ENCODE assay signal across 29 cellular contexts in genomic region chr2:206478340-206478739, GRCh38. TPM values are rescaled to one million over a fixed set of nuclear protein-coding genes. Genes with fewer than 3 reads are reported as not detected.
DNase-seq lines count a peak whose midpoint lies in the region; ATAC-seq, FAIRE-seq and TF ChIP-seq lines count a peak whose summit lies in the region.
"Had no signal": no experiment of that assay in that cellular context is flagged by ENCODE, and none has a peak within 500 bp of the region (broad histone marks: within the 10 kb centered on the region; RNA-seq: fewer than 3 reads in every experiment).

No MANE protein-coding gene starts in this region.

- H3K36me3 ChIP-seq in HepG2 (replicated peaks in 1 of 2; ENCODE audit: control insufficient read depth in 1 of 2, insufficient read depth in 2 of 2, low read length in 2 of 2) (no peaks in the 10 kb centered on the region), right lobe of liver (no peaks in the 10 kb centered on the region), neural cell (ENCODE audit: insufficient read depth, low read length) (peaks cover 8% of the 10 kb centered on the region), skeletal muscle satellite cell (ENCODE audit: insufficient read depth, low read length) (no peaks in the 10 kb centered on the region)
- H3K36me3 ChIP-seq: BE2C, BLaER1 had no signal

- H3K4me1 ChIP-seq in HepG2 (ENCODE audit: insufficient read depth, low read length) = no peaks in the 10 kb centered on the region
- no peaks in the 10 kb centered on the region for H3K4me1 ChIP-seq in right lobe of liver
- H3K4me1 ChIP-seq in skeletal muscle satellite cell (ENCODE audit: control insufficient read depth, insufficient read depth, low read length) = peaks cover 40% of the 10 kb centered on the region
- H3K4me1 ChIP-seq: BE2C, BLaER1 had no signal

- H3K27me3 ChIP-seq in HepG2 (ENCODE audit: control insufficient read depth in 1 of 2, insufficient read depth in 2 of 2, low read length in 2 of 2) = no peaks in the 10 kb centered on the region
- no peaks in the 10 kb centered on the region for H3K27me3 ChIP-seq in right lobe of liver
- no peaks in the 10 kb centered on the region for H3K27me3 ChIP-seq in neural cell (ENCODE audit: insufficient read depth, low read depth, low read length)
- no peaks in the 10 kb centered on the region for H3K27me3 ChIP-seq in skeletal muscle satellite cell (ENCODE audit: control insufficient read depth, insufficient read depth, low read length)
- H3K27me3 ChIP-seq: BE2C, BLaER1 had no signal

- H3K4me2 ChIP-seq in HepG2 (ENCODE audit: low read depth, low read length) (no peak overlapping the region), neural cell (ENCODE audit: low read length) (no peak overlapping the region), skeletal muscle satellite cell (ENCODE audit: low read length) (peak overlapping the region; percentile 26)
- H3K4me2 ChIP-seq: BLaER1 had no signal

- intact Hi-C loops in HepG2 (cut with micrococcal nuclease; ENCODE audit: unreplicated experiment) (no loop called here), right lobe of liver (cut with DNase I) (no loop called here)

- TF ChIP-seq RAD21 in HepG2 (CRISPR knock-in tag; IDR thresholded peaks at IDR 0.05) = no peak
- no peak for TF ChIP-seq RAD21 in neural cell (conservative IDR thresholded peaks at IDR 0.05)

- in situ Hi-C loops in HepG2 (cut with HindIII; ENCODE audit: extremely low pct_ligation_motif_present, low pct_unique_long_range_greater_than_20kb) = no loop called here

- no peak for TF ChIP-seq CTCF in HepG2 (CRISPR knock-in tag; IDR thresholded peaks at IDR 0.05)
- TF ChIP-seq CTCF in right lobe of liver (IDR thresholded peaks at IDR 0.05) = no peak
- TF ChIP-seq CTCF in neural cell (IDR thresholded peaks at IDR 0.05; ENCODE audit: poor library complexity, severe bottlenecking) = no peak

- POLR2A ChIA-PET in HepG2 (lab: Yijun Ruan, JAX) = no interaction called here

- DNase-seq in HepG2 (ENCODE audit: low spot score) (no peak), right lobe of liver (no peak), NCI-H69 (lab: John Stamatoyannopoulos, UW) (peak; percentile 37), NCI-H345 (lab: John Stamatoyannopoulos, UW) (no peak), NOMO-1 (lab: John Stamatoyannopoulos, UW; ENCODE audit: unreplicated experiment in 2 of 2) (no peak), HK-2 (ENCODE audit: unreplicated experiment) (no peak)
- DNase-seq: 8988T; ACHN; BE2C; C1 segment of cervical spinal cord; CD4-positive, alpha-beta memory T cell; CD4-positive, CD25-positive, alpha-beta regulatory T cell; CD8-positive, alpha-beta memory T cell; COR-L47; DMS 273 treated with DMSO at 0.1 percent for 48 hours; DMS153; DMS53; DMS79; DND-41; EL; GDM1 had no signal

- H3K27ac ChIP-seq in HepG2 (ENCODE audit: extremely low read length, insufficient read depth, low read length) (no peak overlapping the region), right lobe of liver (no peak overlapping the region), neural cell (ENCODE audit: low read length) (no peak overlapping the region)
- H3K27ac ChIP-seq: BLaER1 had no signal

- H3K9me3 ChIP-seq in HepG2 (ENCODE audit: low read length) (no peaks in the 10 kb centered on the region), right lobe of liver (no peaks in the 10 kb centered on the region), neural cell (ENCODE audit: low read length) (no peaks in the 10 kb centered on the region), skeletal muscle satellite cell (replicated peaks; ENCODE audit: low read length) (no peaks in the 10 kb centered on the region)
- H3K9me3 ChIP-seq: BE2C, BLaER1 had no signal

- no peaks in the 10 kb centered on the region for H3K79me2 ChIP-seq in HepG2 (ENCODE audit: insufficient read depth, low read length)
- no peaks in the 10 kb centered on the region for H3K79me2 ChIP-seq in neural cell (replicated peaks; ENCODE audit: insufficient read depth, low read length)

- no peaks in the 10 kb centered on the region for H3F3A ChIP-seq in neural cell (ENCODE audit: insufficient read depth, low read length, poor library complexity, severe bottlenecking)

- CTCF ChIA-PET in HepG2 (lab: Yijun Ruan, JAX; ENCODE audit: low intra/inter-chr PET ratio, low total read pairs) = no interaction called here

- ATAC-seq in HepG2 = no peak
- ATAC-seq in right lobe of liver = no peak
- ATAC-seq: GM12878 had no signal

- H4K20me1 ChIP-seq in HepG2 (ENCODE audit: insufficient read depth, low read length) = no peaks in the 10 kb centered on the region
- H4K20me1 ChIP-seq in neural cell (ENCODE audit: insufficient read depth) = no peaks in the 10 kb centered on the region
- H4K20me1 ChIP-seq: BLaER1 had no signal

- H2AFZ ChIP-seq in HepG2 (ENCODE audit: low read length) = no peak overlapping the region
- no peak overlapping the region for H2AFZ ChIP-seq in neural cell (ENCODE audit: low read depth, low read length)

- TF ChIP-seq POLR2A in HepG2 (IDR thresholded peaks at IDR 0.05; ENCODE audit: insufficient read depth in 1 of 2, low read depth in 2 of 2, low read length in 2 of 2) (no peak), right lobe of liver (IDR thresholded peaks at IDR 0.05) (no peak)

- WGBS in HepG2 (ENCODE audit: low lambda C conversion rate) = 12% methylated on average over 3 of the region's 3 CpGs
- 63% methylated on average over 3 of the region's 3 CpGs for WGBS in right lobe of liver (ENCODE audit: insufficient coverage, low coverage, low lambda C conversion rate, missing lambda C conversion rate)

- H3K9ac ChIP-seq in HepG2 (ENCODE audit: insufficient read depth, low read depth, low read length) (no peak overlapping the region), neural cell (ENCODE audit: low read length) (no peak overlapping the region), skeletal muscle satellite cell (ENCODE audit: low read depth, low read length) (no peak overlapping the region)
- H3K9ac ChIP-seq: BLaER1 had no signal

- no peak overlapping the region for H3K4me3 ChIP-seq in HepG2 (replicated peaks in 1 of 3; ENCODE audit: insufficient read depth in 1 of 3, low read depth in 2 of 3, low read length in 3 of 3)
- no peak overlapping the region for H3K4me3 ChIP-seq in right lobe of liver
- H3K4me3 ChIP-seq in neural cell (ENCODE audit: low read length) = no peak overlapping the region
- H3K4me3 ChIP-seq in skeletal muscle satellite cell (ENCODE audit: low read length) = no peak overlapping the region
- H3K4me3 ChIP-seq: BLaER1, GM12878 had no signal

- H3K9me2 ChIP-seq in neural cell (ENCODE audit: insufficient read depth, low read length) = no peaks in the 10 kb centered on the region

- no TSS peak for BruUV-seq in HepG2 (replicated peaks; lab: Mats Ljungman, UMichigan)

- FAIRE-seq in HepG2 (lab: Jason Lieb, UNC) = no peak
- FAIRE-seq: A204.1, GM12878, GM12892, GM18507 had no signal

- TF ChIP-seq EP300 in HepG2 (IDR thresholded peaks at IDR 0.05; ENCODE audit: low read depth in 2 of 2, low read length in 2 of 2) (no peak), HepG2 (CRISPR knock-in tag; IDR thresholded peaks at IDR 0.05; ENCODE audit: borderline replicate concordance) (no peak), neural cell (conservative IDR thresholded peaks at IDR 0.05; ENCODE audit: poor library complexity, severe bottlenecking) (peak; percentile 29)

TF ChIP-seq in HepG2, 621 proteins besides CTCF, POLR2A, EP300 and RAD21 (continues in another document):
- TF ChIP-seq ZFP82 (CRISPR knock-in tag; IDR thresholded peaks at IDR 0.05; ENCODE audit: borderline replicate concordance) = no peak

TF ChIP-seq in neural cell, 6 proteins besides CTCF, POLR2A, EP300 and RAD21 (continues in another document):
- TF ChIP-seq MXI1 (conservative IDR thresholded peaks at IDR 0.05; ENCODE audit: poor library complexity, severe bottlenecking) = no peak
- no peak for TF ChIP-seq TAF1 (IDR thresholded peaks at IDR 0.05; ENCODE audit: low read depth)

RNA-seq across cellular contexts. Expression of gene ADAM23, which starts 35.0 kb away (rescaled TPM):
- 0.04 TPM in 1 of 2 replicates, not detected in the other for total RNA-seq in HepG2 (2016; rRNA removed; fragmentation: Illumina TruSeq; extraction: Trizol)
- total RNA-seq in HepG2 (2016; cell fraction: cytosol; rRNA removed; fragmentation: Illumina TruSeq; extraction: Trizol; ENCODE audit: low read depth) = not detected in 2 replicates
- not detected in 2 replicates for total RNA-seq in HepG2 (2016; cell fraction: insoluble cytoplasmic fraction; rRNA removed; fragmentation: Illumina TruSeq; extraction: Trizol)
- total RNA-seq in HepG2 (2016; cell fraction: membrane; rRNA removed; fragmentation: Illumina TruSeq; extraction: Trizol) = 0.03 TPM in 1 of 2 replicates, not detected in the other
- total RNA-seq in HepG2 (2016; cell fraction: nucleus; rRNA removed; fragmentation: Illumina TruSeq; extraction: Trizol) = not detected in 2 replicates
- not detected in 2 replicates for polyA plus RNA-seq in HepG2 (2011; rRNA removed)
- polyA plus RNA-seq in HepG2 (2011; cell fraction: cytosol; rRNA removed) = 0.01 and 0.03 TPM in 2 replicates
- polyA plus RNA-seq in HepG2 (2011; cell fraction: nucleus; rRNA removed) = 0.02 and 0.06 TPM in 2 replicates
- not detected in 2 replicates for polyA plus RNA-seq in HepG2 (2012)
- not detected in 2 replicates for polyA plus RNA-seq in HepG2 (2016; cell fraction: cytosol; fragmentation: Illumina TruSeq; extraction: Trizol; ENCODE audit: low read depth)
- not detected in 2 replicates for polyA plus RNA-seq in HepG2 (2016; cell fraction: insoluble cytoplasmic fraction; fragmentation: Illumina TruSeq; extraction: Trizol; ENCODE audit: low read depth)
- not detected in 2 replicates for polyA plus RNA-seq in HepG2 (2016; cell fraction: membrane; fragmentation: Illumina TruSeq; extraction: Trizol; ENCODE audit: low read depth)
- polyA plus RNA-seq in HepG2 (2016; cell fraction: nucleus; fragmentation: Illumina TruSeq; extraction: Trizol; ENCODE audit: insufficient read depth, low read depth) = 0.07 TPM in 1 of 2 replicates, not detected in the other
- 0.12 TPM in 1 of 2 replicates, not detected in the other for polyA minus RNA-seq in HepG2 (2011; rRNA and poly(A)+ RNA removed; ENCODE audit: low replicate concordance)
- polyA minus RNA-seq in HepG2 (2011; cell fraction: cytosol; rRNA and poly(A)+ RNA removed) = not detected in 2 replicates
- polyA minus RNA-seq in HepG2 (2011; cell fraction: nucleus; rRNA and poly(A)+ RNA removed) = 0.12 TPM in 1 of 2 replicates, not detected in the other
- under 1 TPM in 4 of 6 experiments, not detected in 2; under 0.01 to 0.26 (median 0.09) TPM for total RNA-seq in right lobe of liver
- polyA plus RNA-seq in neural cell = 55.0 and 75.2 TPM in 2 replicates
- polyA minus RNA-seq in neural cell = 62.8 and 82.9 TPM in 2 replicates
- total RNA-seq in skeletal muscle satellite cell (2012; rRNA removed) = 3.5 and 4.6 TPM in 2 replicates
- polyA plus RNA-seq: CD14-positive monocyte; CD8-positive, alpha-beta memory T cell had no signal
